ENCODE assay signal across 9 cellular contexts in the genomic region with DNA sequence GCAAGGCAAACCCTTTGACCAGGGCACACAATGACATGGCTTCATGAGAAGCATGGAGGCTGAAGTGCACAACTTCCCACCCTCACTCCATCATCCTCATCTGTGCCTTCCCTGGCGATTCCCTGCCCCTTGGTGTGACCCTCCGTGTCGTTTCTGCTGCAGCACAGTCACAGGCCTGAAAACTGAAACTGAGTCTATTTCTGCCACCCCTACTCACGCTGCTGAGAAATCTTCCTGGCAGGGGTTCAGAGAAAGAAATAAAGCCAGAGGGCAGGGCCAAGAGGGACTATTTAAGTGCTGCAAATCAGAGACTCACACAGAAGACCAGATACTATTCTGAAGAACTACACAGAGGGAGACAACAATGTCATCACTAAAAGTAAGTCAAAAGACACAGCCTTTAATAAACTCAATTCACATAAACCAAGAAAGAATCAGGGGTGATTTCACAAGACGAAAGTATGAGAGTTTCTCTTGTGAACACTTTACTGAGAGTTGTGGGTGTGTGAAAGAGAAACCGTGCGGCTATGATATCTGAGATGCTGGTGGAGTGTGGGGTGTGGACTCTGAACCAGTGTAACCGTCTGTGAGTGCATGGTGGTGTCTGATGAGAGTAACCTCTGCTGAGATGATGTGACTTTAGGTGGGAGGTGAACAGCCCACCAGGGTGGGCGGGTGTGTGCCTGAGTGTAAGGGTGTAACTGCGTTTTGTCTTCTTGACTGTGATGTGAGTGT. TPM values are rescaled to one million over a fixed set of nuclear protein-coding genes. Genes with fewer than 3 reads are reported as not detected.
DNase-seq lines count a peak whose midpoint lies in the region; ATAC-seq, FAIRE-seq and TF ChIP-seq lines count a peak whose summit lies in the region.
"Had no signal": no experiment of that assay in that cellular context is flagged by ENCODE, and none has a peak within 500 bp of the region (broad histone marks: within the 10 kb centered on the region; RNA-seq: fewer than 3 reads in every experiment).

No MANE protein-coding gene starts in this region.

- H3K36me3 ChIP-seq in kidney (ENCODE audit: control insufficient read depth in 1 of 2, insufficient read depth in 2 of 2, low read length in 2 of 2) (no peaks in the 10 kb centered on the region), mesendoderm (ENCODE audit: control insufficient read depth, insufficient read depth, low read length) (no peaks in the 10 kb centered on the region)

- no peaks in the 10 kb centered on the region for H3K79me2 ChIP-seq in mesendoderm (ENCODE audit: control insufficient read depth, insufficient read depth, low read length)

- no peak overlapping the region for H2AK5ac ChIP-seq in mesendoderm (ENCODE audit: low read length)

- no peak overlapping the region for H2BK15ac ChIP-seq in mesendoderm (replicated peaks; ENCODE audit: low read depth)

- H2BK120ac ChIP-seq in mesendoderm (ENCODE audit: low read depth, low read length) = no peak overlapping the region

- H3K56ac ChIP-seq in mesendoderm (ENCODE audit: low read length) = no peak overlapping the region

- intact Hi-C loops in kidney (cut with DNase I) = no loop called here

- H4K5ac ChIP-seq in mesendoderm (ENCODE audit: low read length) = no peak overlapping the region

- no peaks in the 10 kb centered on the region for H3K27me3 Mint-ChIP-seq in activated T-cell treated with anti-CD3 and anti-CD28 coated beads, Interleukin-2, amount 50 U/mL, for 24 hours

- H3K4me3 ChIP-seq in kidney (ENCODE audit: low read length in 2 of 2) (no peak overlapping the region), mesendoderm (ENCODE audit: low read length) (no peak overlapping the region)

- TF ChIP-seq CTCF in kidney (IDR thresholded peaks at IDR 0.05; ENCODE audit: borderline replicate concordance, extremely low read depth, insufficient read depth) = no peak

- H3K9ac ChIP-seq in kidney (ENCODE audit: low read length in 2 of 2) = no peak overlapping the region
- no peak overlapping the region for H3K9ac ChIP-seq in mesendoderm (ENCODE audit: low read length)

- peak; percentile 52 for DNase-seq in activated T-cell treated with anti-CD3 and anti-CD28 coated beads, Interleukin-2, amount 50 U/mL, for 24 hours
- peak; percentile 24 to 49 (median 35) for DNase-seq in stimulated activated CD4-positive, alpha-beta T cell treated with anti-CD3 and anti-CD28 coated beads, Interleukin-1b, Interleukin-23, amount 100 ng/mL, for 24 hours (ENCODE audit: low read depth in 4 of 4, low spot score in 1 of 4)
- DNase-seq in NCI-H1092 (lab: John Stamatoyannopoulos, UW) (no peak), kidney (no peak), SW480 (ENCODE audit: low spot score) (no peak), mesendoderm (no peak)

- H3K4me1 Mint-ChIP-seq in activated T-cell treated with anti-CD3 and anti-CD28 coated beads, Interleukin-2, amount 50 U/mL, for 24 hours (ENCODE audit: low read depth) = peaks cover 51% of the 10 kb centered on the region

- H3K27ac ChIP-seq in kidney (ENCODE audit: low read depth in 2 of 2, low read length in 2 of 2) (no peak overlapping the region), mesendoderm (ENCODE audit: low read depth, low read length) (no peak overlapping the region)

- H3K4me2 ChIP-seq in mesendoderm (ENCODE audit: low read length) = no peak overlapping the region

- peak overlapping the region; percentile 94 for H3K27ac Mint-ChIP-seq in activated T-cell treated with anti-CD3 and anti-CD28 coated beads, Interleukin-2, amount 50 U/mL, for 24 hours
- H3K27ac Mint-ChIP-seq: memory B cell had no signal

- H2BK5ac ChIP-seq in mesendoderm (ENCODE audit: low read length) = no peak overlapping the region

- H3K4me1 ChIP-seq in kidney (ENCODE audit: control insufficient read depth in 1 of 2, insufficient read depth in 1 of 2, low read depth in 1 of 2, low read length in 2 of 2) (peaks cover 0 to 4% of the 10 kb centered on the region in 2 donors), mesendoderm (ENCODE audit: control insufficient read depth, low read depth, low read length) (peaks cover 1% of the 10 kb centered on the region)

- ATAC-seq in GM18868 (IDR thresholded peaks at IDR 0.05; ENCODE audit: unreplicated experiment) (peak; percentile 62), HG02884 (IDR thresholded peaks at IDR 0.05; ENCODE audit: unreplicated experiment) (peak; percentile 67)

- H3K9me3 Mint-ChIP-seq in activated T-cell treated with anti-CD3 and anti-CD28 coated beads, Interleukin-2, amount 50 U/mL, for 24 hours = no peaks in the 10 kb centered on the region
- H3K9me3 Mint-ChIP-seq: memory B cell had no signal

- no peaks in the 10 kb centered on the region for H3K27me3 ChIP-seq in mesendoderm (ENCODE audit: insufficient read depth, low read length, poor library complexity)

- no peaks in the 10 kb centered on the region for H3K9me3 ChIP-seq in kidney (ENCODE audit: control insufficient read depth in 1 of 2, low read length in 2 of 2)

- H3K36me3 Mint-ChIP-seq in activated T-cell treated with anti-CD3 and anti-CD28 coated beads, Interleukin-2, amount 50 U/mL, for 24 hours (ENCODE audit: low read depth) = no peaks in the 10 kb centered on the region
- H3K36me3 Mint-ChIP-seq: memory B cell had no signal

- H3K23ac ChIP-seq in mesendoderm (ENCODE audit: low read length) = no peak overlapping the region

- no peak overlapping the region for H3K4ac ChIP-seq in mesendoderm (ENCODE audit: low read depth, low read length)

- peak overlapping the region; percentile 58 for H3K4me3 Mint-ChIP-seq in activated T-cell treated with anti-CD3 and anti-CD28 coated beads, Interleukin-2, amount 50 U/mL, for 24 hours
- H3K4me3 Mint-ChIP-seq: memory B cell had no signal

- no CpG with 5 or more reads among the region's 10 CpGs for WGBS in mesendoderm (ENCODE audit: extremely low coverage, insufficient coverage, low lambda C conversion rate)

- no peaks in the 10 kb centered on the region for H3K79me1 ChIP-seq in mesendoderm (ENCODE audit: low read length)

- no peak overlapping the region for H4K8ac ChIP-seq in mesendoderm (ENCODE audit: low read depth, low read length)

- FAIRE-seq in kidney (lab: Jason Lieb, UNC) = no peak

- H3K18ac ChIP-seq in mesendoderm (ENCODE audit: low read length) = no peak overlapping the region

RNA-seq across cellular contexts. Expression of a gene that starts 23.5 kb away (rescaled TPM):
- total RNA-seq in kidney = not detected
- not detected for polyA plus RNA-seq in kidney (ENCODE audit: insufficient read depth, low read depth, low replicate concordance)
- not detected for polyA plus RNA-seq in mesendoderm (2013, experiment 1 of 2)
- polyA plus RNA-seq in mesendoderm (2013, experiment 2 of 2) = not detected

RNA-seq across cellular contexts. Expression of a gene that starts 25.1 kb away (rescaled TPM):
- not detected for total RNA-seq in kidney
- polyA plus RNA-seq in kidney (ENCODE audit: insufficient read depth, low read depth, low replicate concordance) = not detected
- 0.15 TPM for polyA plus RNA-seq in mesendoderm (2013, experiment 1 of 2)
- polyA plus RNA-seq in mesendoderm (2013, experiment 2 of 2) = 0.06 TPM

RNA-seq across cellular contexts. Expression of a gene that starts 58.6 kb away (rescaled TPM):
- total RNA-seq in kidney = not detected
- not detected for polyA plus RNA-seq in kidney (ENCODE audit: insufficient read depth, low read depth, low replicate concordance)
- polyA plus RNA-seq in mesendoderm (2013, experiment 1 of 2) = 0.66 TPM
- polyA plus RNA-seq in mesendoderm (2013, experiment 2 of 2) = 1.1 TPM

Comparison
In these comparisons a context has a peak if more than half of its experiments do, and no peak if none do; other contexts are left out.
1. DNase-seq: peak in activated T-cell treated with anti-CD3 and anti-CD28 coated beads, Interleukin-2, amount 50 U/mL, for 24 hours (single experiment) and stimulated activated CD4-positive, alpha-beta T cell treated with anti-CD3 and anti-CD28 coated beads, Interleukin-1b, Interleukin-23, amount 100 ng/mL, for 24 hours (4 of 4); none in NCI-H1092 (single experiment), kidney (single experiment), SW480 (single experiment) and mesendoderm (single experiment).